In the genomic region with DNA sequence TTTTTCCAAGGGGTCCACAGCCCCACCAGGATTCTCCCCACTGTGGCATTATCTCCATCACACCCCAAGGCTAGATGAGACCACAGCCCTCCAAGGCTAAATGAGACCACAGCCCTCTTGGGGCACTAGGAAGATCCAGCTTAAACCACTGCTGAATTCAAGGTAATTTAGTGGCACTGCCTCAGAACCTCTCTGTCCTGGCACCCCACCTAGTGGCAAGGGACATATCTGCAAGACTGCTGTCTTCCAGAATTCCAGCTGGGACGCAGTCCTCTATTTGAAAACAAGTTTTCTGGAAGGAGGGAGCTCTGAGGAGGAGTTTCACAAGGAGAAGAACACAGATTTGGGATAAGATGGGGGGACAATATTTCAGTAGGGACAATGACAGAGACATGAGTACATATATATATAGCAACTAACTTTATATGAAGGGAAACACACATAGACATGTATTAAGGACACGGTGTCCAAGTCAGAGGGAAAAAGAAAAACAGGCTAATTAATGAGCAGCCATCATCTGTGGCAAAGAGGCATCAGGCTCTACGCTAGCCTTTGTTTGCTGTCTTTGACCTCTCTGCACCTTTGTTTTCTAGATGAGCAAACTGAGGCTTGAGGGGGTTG, we compare ENCODE assay signal across 9 cellular contexts. TPM values are rescaled to one million over a fixed set of nuclear protein-coding genes. Genes with fewer than 3 reads are reported as not detected.
DNase-seq lines count a peak whose midpoint lies in the region; ATAC-seq and TF ChIP-seq lines count a peak whose summit lies in the region.
"Had no signal": no experiment of that assay in that cellular context is flagged by ENCODE, and none has a peak within 500 bp of the region (broad histone marks: within the 10 kb centered on the region; RNA-seq: fewer than 3 reads in every experiment).

No MANE protein-coding gene starts in this region.

- no peaks in the 10 kb centered on the region for H3K27me3 Mint-ChIP-seq in MCF 10A (ENCODE audit: insufficient read depth, unreplicated experiment)

- no peak for TF ChIP-seq EP300 in gastroesophageal sphincter (IDR thresholded peaks at IDR 0.05)

- no TSS peak for BruUV-seq in MCF 10A (replicated peaks; lab: Mats Ljungman, UMichigan)

- H3K9me3 ChIP-seq in breast epithelium: no peaks in the 10 kb centered on the region
- H3K9me3 ChIP-seq in gastroesophageal sphincter: no peaks in the 10 kb centered on the region

- DNase-seq in MCF 10A (ENCODE audit: unreplicated experiment): peak; percentile 54
- no peak for DNase-seq in breast epithelium (ENCODE audit: low spot score in 2 of 2)
- peak; percentile 2 for DNase-seq in kidney glomerular epithelial cell (lab: John Stamatoyannopoulos, UW)
- DNase-seq in activated CD8-positive, alpha-beta memory T cell treated with anti-CD3 and anti-CD28 coated beads, Interleukin-2, amount 50 U/mL, for 48 hours: no peak
- DNase-seq in effector CD8-positive, alpha-beta T cell (lab: John Stamatoyannopoulos, UW): no peak

- no peaks in the 10 kb centered on the region for H3K36me3 Mint-ChIP-seq in MCF 10A (ENCODE audit: insufficient read depth, unreplicated experiment)
- H3K36me3 Mint-ChIP-seq: activated naive CD8-positive, alpha-beta T cell had no signal

- CTCF ChIA-PET in MCF 10A (lab: Yijun Ruan, JAX): interaction anchor here (0.6 to 4.7 kb wide), 21 partner anchors 9 to 1670 kb away, joined by 3 to 38 read pairs (median 4); a partner anchor contains a TSS

- ATAC-seq in gastroesophageal sphincter: no peak

- WGBS in gastroesophageal sphincter (ENCODE audit: low coverage in 1 of 2), 2 donors: 43 to 100% methylated on average over 1 to 2 of the region's 3 CpGs

- peak; percentile 45 for TF ChIP-seq CTCF in MCF 10A (IDR thresholded peaks at IDR 0.05; ENCODE audit: unreplicated experiment)
- TF ChIP-seq CTCF in breast epithelium (IDR thresholded peaks at IDR 0.05): peak in 1 of 3 donors; percentile 30
- peak; percentile 63 for TF ChIP-seq CTCF in LNCAP (IDR thresholded peaks at IDR 0.05)
- TF ChIP-seq CTCF in VCaP (conservative IDR thresholded peaks at IDR 0.05): peak; percentile 84
- TF ChIP-seq CTCF in gastroesophageal sphincter (IDR thresholded peaks at IDR 0.05): peak in 2 of 4 experiments; percentile 7 to 42

- intact Hi-C loops in MCF 10A (cut with micrococcal nuclease): no loop called here
- intact Hi-C loops in breast epithelium (cut with DNase I; ENCODE audit: low total_unique reads): no loop called here

- H3K4me3 ChIP-seq in breast epithelium (no peak overlapping the region), gastroesophageal sphincter (no peak overlapping the region)

- POLR2A ChIA-PET in MCF 10A (lab: Yijun Ruan, JAX): interaction anchor here (0.6 to 2.2 kb wide), 4 partner anchors 9 to 1460 kb away, joined by 3 to 12 read pairs (median 4); a partner anchor contains a TSS

- H3K27me3 ChIP-seq in breast epithelium: peaks cover 0 to 51% of the 10 kb centered on the region in 2 donors
- H3K27me3 ChIP-seq in gastroesophageal sphincter: no peaks in the 10 kb centered on the region

- H3K27ac Mint-ChIP-seq in MCF 10A (ENCODE audit: low read depth, unreplicated experiment): no peak overlapping the region
- H3K27ac Mint-ChIP-seq: activated naive CD8-positive, alpha-beta T cell had no signal

- H3K4me1 Mint-ChIP-seq in MCF 10A (ENCODE audit: insufficient read depth, unreplicated experiment): peaks cover 4% of the 10 kb centered on the region

- no peaks in the 10 kb centered on the region for H3K36me3 ChIP-seq in breast epithelium
- H3K36me3 ChIP-seq in gastroesophageal sphincter: no peaks in the 10 kb centered on the region

- H3K4me3 Mint-ChIP-seq in MCF 10A (ENCODE audit: unreplicated experiment): no peak overlapping the region
- H3K4me3 Mint-ChIP-seq: activated naive CD8-positive, alpha-beta T cell had no signal

- no peaks in the 10 kb centered on the region for H3K9me3 Mint-ChIP-seq in MCF 10A (ENCODE audit: unreplicated experiment)

- TF ChIP-seq POLR2A in breast epithelium (IDR thresholded peaks at IDR 0.05): no peak
- TF ChIP-seq POLR2A in gastroesophageal sphincter (IDR thresholded peaks at IDR 0.05): no peak

- no peaks in the 10 kb centered on the region for H3K4me1 ChIP-seq in breast epithelium
- H3K4me1 ChIP-seq in gastroesophageal sphincter: no peaks in the 10 kb centered on the region

- H3K27ac ChIP-seq in breast epithelium: no peak overlapping the region
- no peak overlapping the region for H3K27ac ChIP-seq in VCaP
- H3K27ac ChIP-seq in gastroesophageal sphincter: no peak overlapping the region

RNA-seq across cellular contexts. Expression of a gene that starts 9.3 kb away (rescaled TPM):
- total RNA-seq in MCF 10A (2022): 22.5 and 29.3 TPM in 2 replicates
- total RNA-seq in breast epithelium: 10 to 100 TPM; 23.2 to 36.1 (median 26.9) TPM
- total RNA-seq in gastroesophageal sphincter: 10 to 100 TPM; 53.0 to 75.2 (median 60.3) TPM

RNA-seq across cellular contexts. Expression of a gene that starts 9.6 kb away (rescaled TPM):
- total RNA-seq in MCF 10A (2022): 12.8 and 13.7 TPM in 2 replicates
- total RNA-seq in breast epithelium: 10 to 100 TPM; 13.1 to 20.8 (median 16.7) TPM
- 10 to 100 TPM in 3 of 4 donors, 1 to 10 TPM in 1; 3.7 to 14.2 (median 10.8) TPM for total RNA-seq in gastroesophageal sphincter

RNA-seq across cellular contexts. Expression of a gene that starts 51.8 kb away (rescaled TPM):
- total RNA-seq in MCF 10A (2022) (not detected in 2 replicates), breast epithelium (not detected), gastroesophageal sphincter (not detected)

Comparison
In these comparisons a context has a peak if more than half of its experiments do, and no peak if none do; other contexts are left out.
1. DNase-seq: peak in MCF 10A (single experiment) and kidney glomerular epithelial cell (single experiment); none in breast epithelium (0 of 2), activated CD8-positive, alpha-beta memory T cell treated with anti-CD3 and anti-CD28 coated beads, Interleukin-2, amount 50 U/mL, for 48 hours (single experiment) and effector CD8-positive, alpha-beta T cell (single experiment).